ENCODE assay signal across 19 cellular contexts in the genomic region with DNA sequence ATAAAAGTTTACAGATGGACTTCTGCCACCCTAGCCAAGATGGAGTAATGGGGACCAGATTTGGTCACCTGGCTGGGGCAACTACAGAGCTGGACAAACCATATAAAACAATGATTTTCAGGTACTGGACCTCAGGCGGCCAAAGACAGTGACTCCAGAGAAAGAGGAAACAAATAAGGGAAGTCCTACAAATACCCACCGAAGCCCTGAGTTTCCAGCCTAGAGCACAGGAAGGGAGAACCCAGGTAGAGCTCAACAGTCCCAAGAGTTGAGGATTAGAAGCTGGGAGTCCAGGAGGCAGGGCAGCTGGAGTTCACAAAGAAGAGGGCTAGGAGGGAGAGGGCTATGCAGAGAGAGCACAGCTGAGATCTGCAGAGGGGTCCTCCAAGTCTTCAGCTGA.
"Had no signal": no experiment of that assay in that cellular context is flagged by ENCODE, and none has a peak within 500 bp of the region (broad histone marks: within the 10 kb centered on the region; RNA-seq: fewer than 3 reads in every experiment).

No MANE protein-coding gene starts in this region.

- DNase-seq: activated CD4-positive, alpha-beta memory T cell treated with anti-CD3 and anti-CD28 coated beads, Interleukin-2, amount 10 ng/mL, durations not matched to agents 7 days and 5 days; activated CD4-positive, alpha-beta T cell treated with anti-CD3 and anti-CD28 coated beads for 4 hours; activated effector memory CD4-positive, alpha-beta T cell treated with Interleukin-2 at 50 U/mL for 16 hours; activated naive CD4-positive, alpha-beta T cell treated with anti-CD3 and anti-CD28 coated beads, Interleukin-2, amount 50 U/mL, for 16 hours; activated T-cell treated with anti-CD3 and anti-CD28 coated beads, Interleukin-2, amount 50 U/mL, for 4 hours; adrenal gland; endodermal cell; mammary epithelial cell; mucosa of descending colon; naive thymus-derived CD4-positive, alpha-beta T cell; stimulated activated CD4-positive, alpha-beta T cell treated with anti-CD3 and anti-CD28 coated beads, Interleukin-2, amount 100 ng/mL, for 48 hours; T-helper 1 cell; T1000 had no signal

- H3K4me1 Mint-ChIP-seq: activated CD4-positive, alpha-beta memory T cell treated with anti-CD3 and anti-CD28 coated beads, Interleukin-2, amount 10 ng/mL, durations not matched to agents 7 days and 5 days; stimulated activated memory B cell treated with anti-CD40 and anti-IgM and Interleukin-4, amounts not matched to agents 10 μg/mL and 1 μg/mL and 100 μg/mL, for 72 hours had no signal

- H3K27me3 ChIP-seq: gastroesophageal sphincter, tibial nerve had no signal

- H3K9me3 Mint-ChIP-seq: activated CD4-positive, alpha-beta memory T cell treated with anti-CD3 and anti-CD28 coated beads, Interleukin-2, amount 10 ng/mL, durations not matched to agents 7 days and 5 days; activated T-cell treated with anti-CD3 and anti-CD28 coated beads, Interleukin-2, amount 50 U/mL, for 4 hours; endodermal cell; stimulated activated memory B cell treated with anti-CD40 and anti-IgM and Interleukin-4, amounts not matched to agents 10 μg/mL and 1 μg/mL and 100 μg/mL, for 72 hours; WTC11 had no signal

- H3K4me1 ChIP-seq: adrenal gland, gastroesophageal sphincter had no signal

- H3K9me3 ChIP-seq: adrenal gland, gastroesophageal sphincter, mucosa of descending colon, tibial nerve had no signal

- H3K4me3 ChIP-seq: adrenal gland, gastroesophageal sphincter, mucosa of descending colon, tibial nerve had no signal

- H3K27ac Mint-ChIP-seq: activated CD4-positive, alpha-beta memory T cell treated with anti-CD3 and anti-CD28 coated beads, Interleukin-2, amount 10 ng/mL, durations not matched to agents 7 days and 5 days; endodermal cell; naive thymus-derived CD4-positive, alpha-beta T cell; stimulated activated memory B cell treated with anti-CD40 and anti-IgM and Interleukin-4, amounts not matched to agents 10 μg/mL and 1 μg/mL and 100 μg/mL, for 72 hours; WTC11 had no signal

- H3K36me3 Mint-ChIP-seq: naive thymus-derived CD4-positive, alpha-beta T cell; stimulated activated memory B cell treated with anti-CD40 and anti-IgM and Interleukin-4, amounts not matched to agents 10 μg/mL and 1 μg/mL and 100 μg/mL, for 72 hours; WTC11 had no signal

- H3K27ac ChIP-seq: adrenal gland, gastroesophageal sphincter, tibial nerve had no signal

- FAIRE-seq: keratinocyte had no signal

- H3K4me3 Mint-ChIP-seq: activated CD4-positive, alpha-beta memory T cell treated with anti-CD3 and anti-CD28 coated beads, Interleukin-2, amount 10 ng/mL, durations not matched to agents 7 days and 5 days; activated T-cell treated with anti-CD3 and anti-CD28 coated beads, Interleukin-2, amount 50 U/mL, for 4 hours; endodermal cell; naive thymus-derived CD4-positive, alpha-beta T cell; stimulated activated memory B cell treated with anti-CD40 and anti-IgM and Interleukin-4, amounts not matched to agents 10 μg/mL and 1 μg/mL and 100 μg/mL, for 72 hours; WTC11 had no signal

- ATAC-seq: activated T-cell treated with anti-CD3 and anti-CD28 coated beads, Interleukin-2, amount 50 U/mL, for 4 hours; gastroesophageal sphincter; left lobe of liver; mucosa of descending colon; naive thymus-derived CD4-positive, alpha-beta T cell; stimulated activated memory B cell treated with anti-CD40 and anti-IgM and Interleukin-4, amounts not matched to agents 10 μg/mL and 1 μg/mL and 100 μg/mL, for 72 hours; WTC11 had no signal

- H3K36me3 ChIP-seq: adrenal gland, gastroesophageal sphincter, tibial nerve had no signal
